In the genomic region with DNA sequence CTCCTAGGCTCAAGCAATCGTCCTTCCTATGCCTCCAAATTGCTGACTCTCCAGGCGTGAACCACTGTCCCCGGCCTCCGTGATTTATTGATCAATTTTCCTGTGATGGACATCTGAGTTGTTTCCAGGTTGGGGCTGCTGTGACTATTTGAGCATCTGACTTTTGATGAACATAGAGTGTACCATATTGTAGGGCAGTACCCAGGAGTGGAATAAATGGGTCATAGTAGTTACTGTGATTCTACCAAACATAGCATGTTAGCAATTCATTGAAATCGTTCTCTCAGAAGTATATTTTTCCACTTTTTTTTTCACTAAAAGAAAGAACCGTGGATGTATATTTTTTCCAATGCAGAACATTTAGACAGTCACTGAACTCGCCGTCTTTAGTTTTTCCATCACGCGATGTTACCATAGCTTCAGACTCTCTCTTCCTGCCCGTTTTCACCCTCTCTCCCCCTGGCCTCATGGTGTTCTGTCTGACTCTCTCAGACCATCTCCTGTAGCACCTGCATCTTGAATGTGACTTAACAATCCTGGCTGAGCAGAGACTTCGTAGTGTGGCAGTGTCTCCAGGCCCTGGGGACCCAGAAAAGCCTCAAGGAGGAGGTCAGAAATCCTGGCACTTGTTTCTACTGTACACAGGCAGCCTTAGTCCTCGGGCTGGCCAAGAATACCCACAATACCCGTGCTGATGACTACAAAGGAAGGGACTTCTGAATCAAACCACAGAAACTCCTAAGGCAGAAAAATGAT, we compare ENCODE assay signal across 14 cellular contexts. TPM values are rescaled to one million over a fixed set of nuclear protein-coding genes. Genes with fewer than 3 reads are reported as not detected.
DNase-seq lines count a peak whose midpoint lies in the region; ATAC-seq and TF ChIP-seq lines count a peak whose summit lies in the region.
"Had no signal": no experiment of that assay in that cellular context is flagged by ENCODE, and none has a peak within 500 bp of the region (broad histone marks: within the 10 kb centered on the region; RNA-seq: fewer than 3 reads in every experiment).

No MANE protein-coding gene starts in this region.

- POLR2A ChIA-PET in activated CD4-positive, alpha-beta T cell treated with anti-CD3 and anti-CD28 coated beads, Interleukin-2, amount 10 ng/mL, durations not matched to agents 7 days and 5 days (lab: Charles Lee), result no interaction called here

- no peaks in the 10 kb centered on the region for H3K9me3 Mint-ChIP-seq in activated CD4-positive, alpha-beta T cell treated with anti-CD3 and anti-CD28 coated beads, Interleukin-2, amount 10 ng/mL, durations not matched to agents 7 days and 5 days
- no peaks in the 10 kb centered on the region for H3K9me3 Mint-ChIP-seq in central memory CD8-positive, alpha-beta T cell
- H3K9me3 Mint-ChIP-seq in stimulated activated naive CD8-positive, alpha-beta T cell treated with anti-CD3 and anti-CD28 coated beads, Interleukin-15, Interleukin-2, amounts not matched to agents 100 ng/mL and 50 ng/mL, for 24 hours, result no peaks in the 10 kb centered on the region

- ATAC-seq in central memory CD8-positive, alpha-beta T cell (replicated peaks; ENCODE audit: extremely low read depth, poor library complexity, severe bottlenecking), result no peak
- ATAC-seq: gastroesophageal sphincter, right lobe of liver had no signal

- dilution Hi-C loops in mammary epithelial cell (cut with HindIII; ENCODE audit: low sequenced_read_pairs), result no loop called here

- H4K20me1 ChIP-seq in mammary epithelial cell (ENCODE audit: insufficient read depth, low read length), result no peaks in the 10 kb centered on the region
- H4K20me1 ChIP-seq in GM23248 (ENCODE audit: insufficient read depth), result no peaks in the 10 kb centered on the region

- peak; percentile 32 for DNase-seq in mammary epithelial cell
- no peak for DNase-seq in breast epithelium (ENCODE audit: low spot score in 2 of 2)
- DNase-seq in activated CD4-positive, alpha-beta T cell treated with anti-CD3 and anti-CD28 coated beads, Interleukin-2, amount 10 ng/mL, durations not matched to agents 7 days and 5 days, result peak; percentile 20
- DNase-seq in central memory CD8-positive, alpha-beta T cell (ENCODE audit: low spot score in 2 of 2), result no peak
- no peak for DNase-seq in GM23248
- no peak for DNase-seq in DMS 273 treated with DMSO at 0.1 percent for 48 hours (lab: John Stamatoyannopoulos, UW)
- no peak for DNase-seq in SW480 (ENCODE audit: low spot score)
- DNase-seq: right lobe of liver, WERI-Rb-1 had no signal

- peaks cover 41% of the 10 kb centered on the region for H3K4me1 Mint-ChIP-seq in activated CD4-positive, alpha-beta T cell treated with anti-CD3 and anti-CD28 coated beads, Interleukin-2, amount 10 ng/mL, durations not matched to agents 7 days and 5 days
- peaks cover 17% of the 10 kb centered on the region for H3K4me1 Mint-ChIP-seq in central memory CD8-positive, alpha-beta T cell
- peaks cover 48% of the 10 kb centered on the region for H3K4me1 Mint-ChIP-seq in stimulated activated naive CD8-positive, alpha-beta T cell treated with anti-CD3 and anti-CD28 coated beads, Interleukin-15, Interleukin-2, amounts not matched to agents 100 ng/mL and 50 ng/mL, for 24 hours (ENCODE audit: low read depth)

- TF ChIP-seq POLR2A in breast epithelium (IDR thresholded peaks at IDR 0.05), result no peak

- H3K9me3 ChIP-seq in mammary epithelial cell (replicated peaks; ENCODE audit: insufficient read depth, low read length) (no peaks in the 10 kb centered on the region), breast epithelium (no peaks in the 10 kb centered on the region), GM23248 (ENCODE audit: low read depth) (no peaks in the 10 kb centered on the region)
- H3K9me3 ChIP-seq: gastroesophageal sphincter, right lobe of liver had no signal

- no peak for TF ChIP-seq CTCF in mammary epithelial cell (conservative IDR thresholded peaks at IDR 0.05 in 1 of 2, IDR thresholded peaks at IDR 0.05 in 1 of 2; ENCODE audit: extremely low read depth in 1 of 2, insufficient read depth in 1 of 2, low read depth in 1 of 2, low read length in 2 of 2)
- TF ChIP-seq CTCF in breast epithelium (IDR thresholded peaks at IDR 0.05), result no peak

- H3K4me2 ChIP-seq in mammary epithelial cell (ENCODE audit: insufficient read depth, low read depth, low read length) (no peak overlapping the region), GM23248 (ENCODE audit: unreplicated experiment) (no peak overlapping the region)

- H3K4me3 Mint-ChIP-seq in activated CD4-positive, alpha-beta T cell treated with anti-CD3 and anti-CD28 coated beads, Interleukin-2, amount 10 ng/mL, durations not matched to agents 7 days and 5 days, result no peak overlapping the region
- no peak overlapping the region for H3K4me3 Mint-ChIP-seq in central memory CD8-positive, alpha-beta T cell
- peak overlapping the region; percentile 56 for H3K4me3 Mint-ChIP-seq in stimulated activated naive CD8-positive, alpha-beta T cell treated with anti-CD3 and anti-CD28 coated beads, Interleukin-15, Interleukin-2, amounts not matched to agents 100 ng/mL and 50 ng/mL, for 24 hours

- H3K9ac ChIP-seq in mammary epithelial cell (ENCODE audit: insufficient read depth, low read length) (no peak overlapping the region), GM23248 (no peak overlapping the region)

- H3K27me3 ChIP-seq in mammary epithelial cell (ENCODE audit: insufficient read depth, low read length) (peaks cover 7% of the 10 kb centered on the region), breast epithelium (peaks cover 0 to 19% of the 10 kb centered on the region in 2 donors), GM23248 (replicated peaks; ENCODE audit: insufficient read depth) (peaks cover 47% of the 10 kb centered on the region)
- H3K27me3 ChIP-seq: right lobe of liver had no signal

- H3K4me3 ChIP-seq in mammary epithelial cell (replicated peaks in 1 of 3; ENCODE audit: insufficient read depth in 1 of 3, low read depth in 2 of 3, low read length in 3 of 3), result no peak overlapping the region
- no peak overlapping the region for H3K4me3 ChIP-seq in breast epithelium
- H3K4me3 ChIP-seq in GM23248, result no peak overlapping the region
- H3K4me3 ChIP-seq: gastroesophageal sphincter, right lobe of liver had no signal

- H3K9me2 ChIP-seq in GM23248 (ENCODE audit: insufficient read depth), result no peaks in the 10 kb centered on the region

- H3K27ac ChIP-seq in mammary epithelial cell (ENCODE audit: insufficient read depth, low read depth, low read length) (no peak overlapping the region), breast epithelium (no peak overlapping the region), GM23248 (no peak overlapping the region)
- H3K27ac ChIP-seq: gastroesophageal sphincter, right lobe of liver, WERI-Rb-1 had no signal

- no peak overlapping the region for H2AFZ ChIP-seq in mammary epithelial cell (ENCODE audit: low read depth, low read length)
- H2AFZ ChIP-seq in GM23248, result no peak overlapping the region

- no peaks in the 10 kb centered on the region for H3K4me1 ChIP-seq in mammary epithelial cell (ENCODE audit: insufficient read depth, low read length)
- no peaks in the 10 kb centered on the region for H3K4me1 ChIP-seq in breast epithelium
- no peaks in the 10 kb centered on the region for H3K4me1 ChIP-seq in GM23248 (ENCODE audit: insufficient read depth)
- H3K4me1 ChIP-seq: right lobe of liver had no signal

- in situ Hi-C loops in mammary epithelial cell (cut with MboI; ENCODE audit: low sequenced_read_pairs in 2 of 2) (no loop called here), GM23248 (cut with MboI) (no loop called here)

- H3K79me2 ChIP-seq in mammary epithelial cell (ENCODE audit: insufficient read depth, low read length), result no peaks in the 10 kb centered on the region
- no peaks in the 10 kb centered on the region for H3K79me2 ChIP-seq in GM23248 (ENCODE audit: insufficient read depth)

- H3K27me3 Mint-ChIP-seq in activated CD4-positive, alpha-beta T cell treated with anti-CD3 and anti-CD28 coated beads, Interleukin-2, amount 10 ng/mL, durations not matched to agents 7 days and 5 days, result peaks cover 7% of the 10 kb centered on the region
- H3K27me3 Mint-ChIP-seq in central memory CD8-positive, alpha-beta T cell, result peaks cover 31% of the 10 kb centered on the region
- peaks cover 8% of the 10 kb centered on the region for H3K27me3 Mint-ChIP-seq in stimulated activated naive CD8-positive, alpha-beta T cell treated with anti-CD3 and anti-CD28 coated beads, Interleukin-15, Interleukin-2, amounts not matched to agents 100 ng/mL and 50 ng/mL, for 24 hours

- 46% methylated on average over 13 of the region's 14 CpGs for WGBS in mammary epithelial cell (ENCODE audit: low coverage, missing lambda C conversion rate)
- WGBS in GM23248 (ENCODE audit: low coverage in 1 of 2, low lambda C conversion rate in 2 of 2, missing lambda C conversion rate in 2 of 2), 2 experiments, result 40 to 49% methylated on average over 14 of the region's 14 CpGs

- H3K36me3 ChIP-seq in mammary epithelial cell (ENCODE audit: insufficient read depth, low read length) (no peaks in the 10 kb centered on the region), breast epithelium (no peaks in the 10 kb centered on the region), GM23248 (ENCODE audit: low read depth) (no peaks in the 10 kb centered on the region)
- H3K36me3 ChIP-seq: gastroesophageal sphincter, right lobe of liver, WERI-Rb-1 had no signal

- intact Hi-C loops in mammary epithelial cell (cut with micrococcal nuclease) (no loop called here), breast epithelium (cut with DNase I; ENCODE audit: low total_unique reads) (no loop called here)

- no TSS peak for BruUV-seq in mammary epithelial cell (replicated peaks; lab: Mats Ljungman, UMichigan)

- peak overlapping the region; percentile 55 for H3K27ac Mint-ChIP-seq in activated CD4-positive, alpha-beta T cell treated with anti-CD3 and anti-CD28 coated beads, Interleukin-2, amount 10 ng/mL, durations not matched to agents 7 days and 5 days
- peak overlapping the region; percentile 64 for H3K27ac Mint-ChIP-seq in central memory CD8-positive, alpha-beta T cell (ENCODE audit: low read depth)
- H3K27ac Mint-ChIP-seq in stimulated activated naive CD8-positive, alpha-beta T cell treated with anti-CD3 and anti-CD28 coated beads, Interleukin-15, Interleukin-2, amounts not matched to agents 100 ng/mL and 50 ng/mL, for 24 hours, result peak overlapping the region; percentile 97

- H3F3A ChIP-seq in GM23248 (ENCODE audit: insufficient read depth), result no peaks in the 10 kb centered on the region

- CTCF ChIA-PET in mammary epithelial cell (lab: Charles Lee; ENCODE audit: low non-redundant PET), result no interaction called here
- CTCF ChIA-PET in activated CD4-positive, alpha-beta T cell treated with anti-CD3 and anti-CD28 coated beads, Interleukin-2, amount 10 ng/mL, durations not matched to agents 7 days and 5 days (lab: Charles Lee), result interaction anchor here (1.2 kb wide), 1 partner anchor 27 kb away, joined by 4 read pairs; a partner anchor contains a TSS

- H3K36me3 Mint-ChIP-seq in activated CD4-positive, alpha-beta T cell treated with anti-CD3 and anti-CD28 coated beads, Interleukin-2, amount 10 ng/mL, durations not matched to agents 7 days and 5 days (ENCODE audit: low read depth), result no peaks in the 10 kb centered on the region
- H3K36me3 Mint-ChIP-seq in central memory CD8-positive, alpha-beta T cell (ENCODE audit: insufficient read depth), result no peaks in the 10 kb centered on the region
- no peaks in the 10 kb centered on the region for H3K36me3 Mint-ChIP-seq in stimulated activated naive CD8-positive, alpha-beta T cell treated with anti-CD3 and anti-CD28 coated beads, Interleukin-15, Interleukin-2, amounts not matched to agents 100 ng/mL and 50 ng/mL, for 24 hours (ENCODE audit: low read depth)

RNA-seq across cellular contexts. Expression of a gene that starts 3.2 kb away (rescaled TPM):
- total RNA-seq in mammary epithelial cell, result not detected
- not detected for polyA plus RNA-seq in mammary epithelial cell
- not detected for polyA minus RNA-seq in mammary epithelial cell
- total RNA-seq in breast epithelium, result 1 to 10 TPM in 2 of 3 donors, under 1 TPM in 1; 0.66 to 8.8 (median 1.6) TPM
- 1 to 10 TPM; 2.6 to 3.8 TPM for total RNA-seq in activated CD4-positive, alpha-beta T cell treated with anti-CD3 and anti-CD28 coated beads, Interleukin-2, amount 10 ng/mL, durations not matched to agents 7 days and 5 days
- not detected in 2 replicates for total RNA-seq in GM23248 (2014; rRNA removed; shearing (Covaris generic))
- polyA plus RNA-seq in GM23248 (2016; fragmentation: Nextera tagmentation; extraction: Ambion mirVana), result not detected in 2 replicates
- total RNA-seq: lung microvascular endothelial cell, NCI-H460 had no signal

RNA-seq across cellular contexts. Expression of a gene that starts 4.3 kb away (rescaled TPM):
- total RNA-seq in mammary epithelial cell (1 to 10 TPM in 1 of 2 donors, under 1 TPM in 1; 0.07 to 1.0 TPM), breast epithelium (1 to 10 TPM; 1.3 to 6.7 (median 3.5) TPM)
- polyA plus RNA-seq in mammary epithelial cell (0.06 TPM), GM23248 (2016; fragmentation: Nextera tagmentation; extraction: Ambion mirVana) (0.04 TPM in 1 of 2 replicates, not detected in the other)
- polyA minus RNA-seq in mammary epithelial cell, result not detected
- total RNA-seq in activated CD4-positive, alpha-beta T cell treated with anti-CD3 and anti-CD28 coated beads, Interleukin-2, amount 10 ng/mL, durations not matched to agents 7 days and 5 days, result 1 to 10 TPM in 1 of 2 experiments, under 1 TPM in 1; 0.79 to 1.0 TPM
- under 0.01 and 0.13 TPM in 2 replicates for total RNA-seq in GM23248 (2014; rRNA removed; shearing (Covaris generic))
- total RNA-seq: H4, lung microvascular endothelial cell had no signal

RNA-seq across cellular contexts. Expression of a gene that starts 26.3 kb away (rescaled TPM):
- total RNA-seq in mammary epithelial cell (10 to 100 TPM; 10.5 to 14.9 TPM), breast epithelium (10 to 100 TPM; 21.1 to 32.6 (median 22.9) TPM)
- polyA plus RNA-seq in mammary epithelial cell (9.2 TPM), GM23248 (2016; fragmentation: Nextera tagmentation; extraction: Ambion mirVana) (13.8 and 16.5 TPM in 2 replicates)
- polyA minus RNA-seq in mammary epithelial cell, result 19.3 TPM
- total RNA-seq in activated CD4-positive, alpha-beta T cell treated with anti-CD3 and anti-CD28 coated beads, Interleukin-2, amount 10 ng/mL, durations not matched to agents 7 days and 5 days, result 10 to 100 TPM; 27.5 to 37.2 TPM
- 18.1 and 27.3 TPM in 2 replicates for total RNA-seq in GM23248 (2014; rRNA removed; shearing (Covaris generic))

RNA-seq across cellular contexts. Expression of a gene that starts 40.7 kb away (rescaled TPM):
- total RNA-seq in mammary epithelial cell (1 to 10 TPM in 1 of 2 donors, under 1 TPM in 1; 0.83 to 6.1 TPM), breast epithelium (under 1 TPM; 0.16 to 0.66 (median 0.29) TPM)
- polyA plus RNA-seq in mammary epithelial cell (0.43 TPM), GM23248 (2016; fragmentation: Nextera tagmentation; extraction: Ambion mirVana) (1.8 and 1.9 TPM in 2 replicates)
- 0.36 TPM for polyA minus RNA-seq in mammary epithelial cell
- 1 to 10 TPM; 1.2 to 1.8 TPM for total RNA-seq in activated CD4-positive, alpha-beta T cell treated with anti-CD3 and anti-CD28 coated beads, Interleukin-2, amount 10 ng/mL, durations not matched to agents 7 days and 5 days
- total RNA-seq in GM23248 (2014; rRNA removed; shearing (Covaris generic)), result 2.1 and 7.7 TPM in 2 replicates

RNA-seq across cellular contexts. Expression of a gene that starts 41.4 kb away (rescaled TPM):
- total RNA-seq in mammary epithelial cell (under 1 TPM; 0.17 to 0.68 TPM), breast epithelium (under 1 TPM; 0.16 to 0.44 (median 0.33) TPM)
- polyA plus RNA-seq in mammary epithelial cell (not detected), GM23248 (2016; fragmentation: Nextera tagmentation; extraction: Ambion mirVana) (1.4 and 2.0 TPM in 2 replicates)
- polyA minus RNA-seq in mammary epithelial cell, result not detected
- not detected for total RNA-seq in activated CD4-positive, alpha-beta T cell treated with anti-CD3 and anti-CD28 coated beads, Interleukin-2, amount 10 ng/mL, durations not matched to agents 7 days and 5 days
- 1.1 and 1.8 TPM in 2 replicates for total RNA-seq in GM23248 (2014; rRNA removed; shearing (Covaris generic))
- total RNA-seq: lung microvascular endothelial cell, right lobe of liver had no signal

Comparison
In these comparisons a context has a peak if more than half of its experiments do, and no peak if none do; other contexts are left out.
1. DNase-seq: peak in mammary epithelial cell (single experiment) and activated CD4-positive, alpha-beta T cell treated with anti-CD3 and anti-CD28 coated beads, Interleukin-2, amount 10 ng/mL, durations not matched to agents 7 days and 5 days (single experiment); none in breast epithelium (0 of 2), central memory CD8-positive, alpha-beta T cell (0 of 2), GM23248 (single experiment), DMS 273 treated with DMSO at 0.1 percent for 48 hours (single experiment) and SW480 (single experiment).
2. Peak in every context shown above with its lines, with median percentiles within 50 percentile points of each other: H3K27ac Mint-ChIP-seq.